In the genomic region with DNA sequence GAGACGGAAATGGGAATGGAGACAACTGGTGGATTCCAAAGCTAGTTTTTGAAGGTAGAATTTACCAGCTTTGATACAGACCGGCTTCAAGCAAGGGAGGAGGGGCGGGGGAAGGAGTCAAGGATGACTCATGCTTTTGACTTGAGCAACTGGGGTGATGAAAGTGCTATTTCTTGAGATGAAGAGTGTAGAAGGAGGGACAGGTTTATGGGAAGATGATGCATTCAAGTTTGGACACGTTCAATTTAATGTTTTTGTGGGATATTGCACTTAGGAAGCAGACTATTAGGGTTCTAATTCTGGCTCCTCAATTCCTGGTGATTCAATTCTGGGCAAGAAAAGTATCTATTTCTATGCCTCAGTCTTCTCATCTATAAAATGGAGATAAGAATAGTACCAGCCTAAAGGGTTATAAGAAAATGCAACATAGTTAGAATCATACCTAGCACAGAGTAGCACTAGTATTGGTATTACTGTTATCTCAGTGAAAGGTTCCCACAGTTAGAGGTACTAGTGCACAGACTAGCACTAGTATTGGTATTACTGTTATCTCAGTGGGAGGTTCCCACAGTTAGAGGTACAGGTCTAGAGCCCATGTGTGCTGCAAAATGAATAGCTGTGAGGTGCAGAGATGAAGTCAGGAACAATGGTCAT, we compare ENCODE assay signal across 9 cellular contexts. TPM values are rescaled to one million over a fixed set of nuclear protein-coding genes. Genes with fewer than 3 reads are reported as not detected.
DNase-seq lines count a peak whose midpoint lies in the region; ATAC-seq and TF ChIP-seq lines count a peak whose summit lies in the region.
"Had no signal": no experiment of that assay in that cellular context is flagged by ENCODE, and none has a peak within 500 bp of the region (broad histone marks: within the 10 kb centered on the region; RNA-seq: fewer than 3 reads in every experiment).

No MANE protein-coding gene starts in this region.

- no peaks in the 10 kb centered on the region for H3F3A ChIP-seq in GM23338 (replicated peaks; ENCODE audit: low read depth)

- no peak overlapping the region for H3K27ac Mint-ChIP-seq in GM23338
- H3K27ac Mint-ChIP-seq in activated T-cell treated with anti-CD3 and anti-CD28 coated beads, Interleukin-2, amount 50 U/mL, for 72 hours, result peak overlapping the region; percentile 85
- H3K27ac Mint-ChIP-seq: T-cell had no signal

- H3K9me2 ChIP-seq in GM23338 (ENCODE audit: insufficient read depth), result no peaks in the 10 kb centered on the region

- peaks cover 8% of the 10 kb centered on the region for H3K4me1 ChIP-seq in GM23338 (ENCODE audit: insufficient read depth)

- H3K36me3 Mint-ChIP-seq in GM23338 (ENCODE audit: low read depth), result no peaks in the 10 kb centered on the region
- H3K36me3 Mint-ChIP-seq in activated T-cell treated with anti-CD3 and anti-CD28 coated beads, Interleukin-2, amount 50 U/mL, for 72 hours (ENCODE audit: insufficient read depth in 2 of 2), result peaks cover 1 to 5% of the 10 kb centered on the region in 2 donors

- no peaks in the 10 kb centered on the region for H3K9me3 Mint-ChIP-seq in GM23338
- no peaks in the 10 kb centered on the region for H3K9me3 Mint-ChIP-seq in activated T-cell treated with anti-CD3 and anti-CD28 coated beads, Interleukin-2, amount 50 U/mL, for 72 hours
- H3K9me3 Mint-ChIP-seq: T-cell had no signal

- H3K27me3 ChIP-seq in GM23338 (ENCODE audit: insufficient read depth), result peaks cover 34% of the 10 kb centered on the region

- peaks cover 13% of the 10 kb centered on the region for H3K4me1 Mint-ChIP-seq in GM23338
- H3K4me1 Mint-ChIP-seq in activated T-cell treated with anti-CD3 and anti-CD28 coated beads, Interleukin-2, amount 50 U/mL, for 72 hours (ENCODE audit: low read depth), result peaks cover 49% of the 10 kb centered on the region

- DNase-seq in GM04504 (ENCODE audit: low read depth) (peak; percentile 87), GM23338 (ENCODE audit: low spot score) (peak; percentile 41), LoVo (ENCODE audit: low spot score) (peak; percentile 69), hepatic stellate cell (ENCODE audit: low spot score) (peak; percentile 71), GM19238 (ENCODE audit: insufficient read length, low spot score) (no peak), HK-2 (ENCODE audit: unreplicated experiment) (no peak)
- DNase-seq in activated T-cell treated with anti-CD3 and anti-CD28 coated beads, Interleukin-2, amount 50 U/mL, for 72 hours, result peak; percentile 79 to 83
- DNase-seq in stimulated activated CD4-positive, alpha-beta T cell treated with anti-CD3 and anti-CD28 coated beads, TNF-alpha, amount 100 ng/mL, for 48 hours (ENCODE audit: low read depth in 3 of 3), result peak in 2 of 3 donors; percentile 60

- H3K27me3 Mint-ChIP-seq in GM23338 (ENCODE audit: insufficient read depth, low read depth, poor library complexity), result peaks cover 18% of the 10 kb centered on the region
- H3K27me3 Mint-ChIP-seq in activated T-cell treated with anti-CD3 and anti-CD28 coated beads, Interleukin-2, amount 50 U/mL, for 72 hours (ENCODE audit: low read depth), result peaks cover 29% of the 10 kb centered on the region

- no peaks in the 10 kb centered on the region for H4K20me1 ChIP-seq in GM23338 (replicated peaks; ENCODE audit: insufficient read depth)

- H3K4me3 ChIP-seq in GM23338, result no peak overlapping the region

- H3K36me3 ChIP-seq in GM23338 (ENCODE audit: insufficient read depth), result no peaks in the 10 kb centered on the region

- no peak for ATAC-seq in GM23338
- peak; percentile 93 to 94 for ATAC-seq in activated T-cell treated with anti-CD3 and anti-CD28 coated beads, Interleukin-2, amount 50 U/mL, for 72 hours (replicated peaks in 1 of 2)

- no peak overlapping the region for H3K4me3 Mint-ChIP-seq in GM23338
- H3K4me3 Mint-ChIP-seq in activated T-cell treated with anti-CD3 and anti-CD28 coated beads, Interleukin-2, amount 50 U/mL, for 72 hours, result peak overlapping the region; percentile 67 to 73
- H3K4me3 Mint-ChIP-seq: T-cell had no signal

- H3K4me2 ChIP-seq in GM23338, result 0 out of 2 replicates have a peak overlapping the region, but pooled peaks have one; percentile 41

- TF ChIP-seq CTCF in GM23338 (conservative IDR thresholded peaks at IDR 0.05; ENCODE audit: low read depth in 2 of 2), result no peak

- peak overlapping the region; percentile 77; the same call in 1 of the 2 replicates for H2AFZ ChIP-seq in GM23338

- no peaks in the 10 kb centered on the region for H3K79me2 ChIP-seq in GM23338 (replicated peaks; ENCODE audit: insufficient read depth)

- H3K27ac ChIP-seq in GM23338 (ENCODE audit: low read depth), result no peak overlapping the region

TF ChIP-seq in GM23338, 12 proteins besides CTCF, POLR2A, EP300 and RAD21:
- no peak for TF ChIP-seq EZH2 (IDR thresholded peaks at IDR 0.05; ENCODE audit: low read depth, unreplicated experiment)
- TF ChIP-seq EZH2phosphoT487 (IDR thresholded peaks at IDR 0.05; ENCODE audit: unreplicated experiment), result no peak
- TF ChIP-seq, protein P1, sequence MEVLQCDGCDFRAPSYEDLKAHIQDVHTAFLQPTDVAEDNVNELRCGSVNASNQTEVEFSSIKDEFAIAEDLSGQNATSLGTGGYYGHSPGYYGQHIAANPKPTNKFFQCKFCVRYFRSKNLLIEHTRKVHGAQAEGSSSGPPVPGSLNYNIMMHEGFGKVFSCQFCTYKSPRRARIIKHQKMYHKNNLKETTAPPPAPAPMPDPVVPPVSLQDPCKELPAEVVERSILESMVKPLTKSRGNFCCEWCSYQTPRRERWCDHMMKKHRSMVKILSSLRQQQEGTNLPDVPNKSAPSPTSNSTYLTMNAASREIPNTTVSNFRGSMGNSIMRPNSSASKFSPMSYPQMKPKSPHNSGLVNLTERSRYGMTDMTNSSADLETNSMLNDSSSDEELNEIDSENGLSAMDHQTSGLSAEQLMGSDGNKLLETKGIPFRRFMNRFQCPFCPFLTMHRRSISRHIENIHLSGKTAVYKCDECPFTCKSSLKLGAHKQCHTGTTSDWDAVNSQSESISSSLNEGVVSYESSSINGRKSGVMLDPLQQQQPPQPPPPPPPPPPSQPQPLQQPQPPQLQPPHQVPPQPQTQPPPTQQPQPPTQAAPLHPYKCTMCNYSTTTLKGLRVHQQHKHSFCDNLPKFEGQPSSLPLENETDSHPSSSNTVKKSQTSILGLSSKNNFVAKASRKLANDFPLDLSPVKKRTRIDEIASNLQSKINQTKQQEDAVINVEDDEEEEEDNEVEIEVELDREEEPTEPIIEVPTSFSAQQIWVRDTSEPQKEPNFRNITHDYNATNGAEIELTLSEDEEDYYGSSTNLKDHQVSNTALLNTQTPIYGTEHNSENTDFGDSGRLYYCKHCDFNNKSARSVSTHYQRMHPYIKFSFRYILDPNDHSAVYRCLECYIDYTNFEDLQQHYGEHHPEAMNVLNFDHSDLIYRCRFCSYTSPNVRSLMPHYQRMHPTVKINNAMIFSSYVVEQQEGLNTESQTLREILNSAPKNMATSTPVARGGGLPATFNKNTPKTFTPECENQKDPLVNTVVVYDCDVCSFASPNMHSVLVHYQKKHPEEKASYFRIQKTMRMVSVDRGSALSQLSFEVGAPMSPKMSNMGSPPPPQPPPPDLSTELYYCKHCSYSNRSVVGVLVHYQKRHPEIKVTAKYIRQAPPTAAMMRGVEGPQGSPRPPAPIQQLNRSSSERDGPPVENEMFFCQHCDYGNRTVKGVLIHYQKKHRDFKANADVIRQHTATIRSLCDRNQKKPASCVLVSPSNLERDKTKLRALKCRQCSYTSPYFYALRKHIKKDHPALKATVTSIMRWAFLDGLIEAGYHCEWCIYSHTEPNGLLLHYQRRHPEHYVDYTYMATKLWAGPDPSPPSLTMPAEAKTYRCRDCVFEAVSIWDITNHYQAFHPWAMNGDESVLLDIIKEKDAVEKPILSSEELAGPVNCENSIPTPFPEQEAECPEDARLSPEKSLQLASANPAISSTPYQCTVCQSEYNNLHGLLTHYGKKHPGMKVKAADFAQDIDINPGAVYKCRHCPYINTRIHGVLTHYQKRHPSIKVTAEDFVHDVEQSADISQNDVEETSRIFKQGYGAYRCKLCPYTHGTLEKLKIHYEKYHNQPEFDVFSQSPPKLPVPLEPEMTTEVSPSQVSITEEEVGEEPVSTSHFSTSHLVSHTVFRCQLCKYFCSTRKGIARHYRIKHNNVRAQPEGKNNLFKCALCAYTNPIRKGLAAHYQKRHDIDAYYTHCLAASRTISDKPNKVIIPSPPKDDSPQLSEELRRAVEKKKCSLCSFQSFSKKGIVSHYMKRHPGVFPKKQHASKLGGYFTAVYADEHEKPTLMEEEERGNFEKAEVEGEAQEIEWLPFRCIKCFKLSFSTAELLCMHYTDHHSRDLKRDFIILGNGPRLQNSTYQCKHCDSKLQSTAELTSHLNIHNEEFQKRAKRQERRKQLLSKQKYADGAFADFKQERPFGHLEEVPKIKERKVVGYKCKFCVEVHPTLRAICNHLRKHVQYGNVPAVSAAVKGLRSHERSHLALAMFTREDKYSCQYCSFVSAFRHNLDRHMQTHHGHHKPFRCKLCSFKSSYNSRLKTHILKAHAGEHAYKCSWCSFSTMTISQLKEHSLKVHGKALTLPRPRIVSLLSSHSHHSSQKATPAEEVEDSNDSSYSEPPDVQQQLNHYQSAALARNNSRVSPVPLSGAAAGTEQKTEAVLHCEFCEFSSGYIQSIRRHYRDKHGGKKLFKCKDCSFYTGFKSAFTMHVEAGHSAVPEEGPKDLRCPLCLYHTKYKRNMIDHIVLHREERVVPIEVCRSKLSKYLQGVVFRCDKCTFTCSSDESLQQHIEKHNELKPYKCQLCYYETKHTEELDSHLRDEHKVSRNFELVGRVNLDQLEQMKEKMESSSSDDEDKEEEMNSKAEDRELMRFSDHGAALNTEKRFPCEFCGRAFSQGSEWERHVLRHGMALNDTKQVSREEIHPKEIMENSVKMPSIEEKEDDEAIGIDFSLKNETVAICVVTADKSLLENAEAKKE (CRISPR knock-in tag; IDR thresholded peaks at IDR 0.05), result no peak
TF ChIP-seq in GM23338: peak in this region for 0.

RNA-seq across cellular contexts. Expression of gene NIPAL4, which starts 4.6 kb away (rescaled TPM):
- 0.21 and 0.27 TPM in 2 replicates for total RNA-seq in GM23338 (2014; rRNA removed; shearing (Covaris generic))
- 0.10 TPM in 1 of 2 replicates, not detected in the other for polyA plus RNA-seq in GM23338 (2016; fragmentation: Nextera tagmentation; extraction: Ambion mirVana)
- 1 to 10 TPM; 3.1 to 5.9 TPM for total RNA-seq in activated T-cell treated with anti-CD3 and anti-CD28 coated beads, Interleukin-2, amount 50 U/mL, for 72 hours

Comparison
In these comparisons a context has a peak if more than half of its experiments do, and no peak if none do; other contexts are left out.
1. DNase-seq: peak in GM04504 (single experiment), GM23338 (single experiment), LoVo (single experiment), activated T-cell treated with anti-CD3 and anti-CD28 coated beads, Interleukin-2, amount 50 U/mL, for 72 hours (2 of 2), hepatic stellate cell (single experiment) and stimulated activated CD4-positive, alpha-beta T cell treated with anti-CD3 and anti-CD28 coated beads, TNF-alpha, amount 100 ng/mL, for 48 hours (2 of 3); none in GM19238 (single experiment) and HK-2 (single experiment).